In genomic region chr12:59620326-59620725, GRCh38 we compare ENCODE assay signal across 1 cellular context.
TF ChIP-seq lines count a peak whose summit lies in the region.

No MANE protein-coding gene starts in this region.

TF ChIP-seq in HepG2, 621 proteins besides CTCF, POLR2A, EP300 and RAD21:
- TF ChIP-seq SRSF9 (IDR thresholded peaks at IDR 0.05; ENCODE audit: borderline replicate concordance, insufficient read depth, low read depth, low read length, poor library complexity, severe bottlenecking) (no peak), ONECUT2 (CRISPR knock-in tag; IDR thresholded peaks at IDR 0.05) (no peak), MAFF (IDR thresholded peaks at IDR 0.05; ENCODE audit: low read depth, low read length) (peak; percentile 53; the same call in 1 of the 2 replicates), MAFK (conservative IDR thresholded peaks at IDR 0.05 in 1 of 2, IDR thresholded peaks at IDR 0.05 in 1 of 2; ENCODE audit: low read length in 2 of 2) (peak; percentile 37 to 76; a peak in 3 of 4 replicates)
TF ChIP-seq in HepG2: peak in this region for 2.
